In the genomic region with DNA sequence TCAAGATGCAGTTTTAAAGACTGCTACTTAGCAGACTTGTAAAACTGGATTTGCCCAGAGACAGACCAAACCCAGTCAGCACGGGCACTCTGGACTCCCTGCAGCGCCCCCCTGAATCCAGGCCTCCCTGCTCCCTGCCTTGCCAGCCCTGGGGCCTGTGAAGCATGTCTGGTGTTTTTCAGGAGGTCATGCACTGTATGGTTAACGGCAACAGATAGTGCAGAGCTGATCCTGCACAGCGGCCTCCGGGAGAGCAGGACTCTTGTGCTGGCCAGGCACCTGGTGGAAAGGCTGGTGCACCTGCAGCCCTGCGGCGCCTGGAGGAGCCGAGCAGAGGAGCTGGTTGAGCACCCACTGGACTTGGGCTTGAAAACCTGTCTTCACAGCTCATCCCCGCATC, we compare ENCODE assay signal across 14 cellular contexts. TPM values are rescaled to one million over a fixed set of nuclear protein-coding genes. Genes with fewer than 3 reads are reported as not detected.
DNase-seq lines count a peak whose midpoint lies in the region; ATAC-seq and TF ChIP-seq lines count a peak whose summit lies in the region.
"Had no signal": no experiment of that assay in that cellular context is flagged by ENCODE, and none has a peak within 500 bp of the region (broad histone marks: within the 10 kb centered on the region; RNA-seq: fewer than 3 reads in every experiment).

No MANE protein-coding gene starts in this region.

- H3K4me1 Mint-ChIP-seq in chondrocyte (ENCODE audit: low read depth), result no peaks in the 10 kb centered on the region
- H3K4me1 Mint-ChIP-seq in stimulated activated effector memory CD8-positive, alpha-beta T cell treated with anti-CD3 and anti-CD28 coated beads, Interleukin-12 subunit alpha, Interleukin-12 subunit beta, amount 100 ng/mL, for 72 hours, result peaks cover 21% of the 10 kb centered on the region

- H3K27ac ChIP-seq in SK-N-SH (ENCODE audit: low read depth in 2 of 2, low read length in 1 of 2) (no peak overlapping the region), OCI-LY3 (ENCODE audit: low read length) (peak overlapping the region; percentile 28; the same call in 1 of the 2 replicates)
- H3K27ac ChIP-seq: 22Rv1, right lobe of liver had no signal

- H3K27me3 ChIP-seq in SK-N-SH (ENCODE audit: insufficient read depth) (no peaks in the 10 kb centered on the region), OCI-LY3 (ENCODE audit: low read depth, low read length) (no peaks in the 10 kb centered on the region), MG63 (no peaks in the 10 kb centered on the region)
- H3K27me3 ChIP-seq: right lobe of liver had no signal

- no peak overlapping the region for H2AFZ ChIP-seq in SK-N-SH (ENCODE audit: low read depth)
- H2AFZ ChIP-seq in OCI-LY3 (ENCODE audit: low read depth, low read length), result no peak overlapping the region

- H3K36me3 ChIP-seq in SK-N-SH (replicated peaks in 1 of 2; ENCODE audit: control insufficient read depth in 1 of 2, insufficient read depth in 2 of 2, low read length in 1 of 2) (no peaks in the 10 kb centered on the region), OCI-LY3 (replicated peaks; ENCODE audit: low read depth, low read length) (no peaks in the 10 kb centered on the region), MG63 (no peaks in the 10 kb centered on the region)
- H3K36me3 ChIP-seq: right lobe of liver had no signal

- TF ChIP-seq EP300 in SK-N-SH (IDR thresholded peaks at IDR 0.05; ENCODE audit: borderline replicate concordance in 1 of 2, low read depth in 1 of 2, low read length in 1 of 2), result no peak

- DNase-seq in SK-N-SH (peak; percentile 52), chondrocyte (ENCODE audit: low spot score) (peak; percentile 77), MG63 (no peak)
- no peak for DNase-seq in stimulated activated effector memory CD8-positive, alpha-beta T cell treated with anti-CD3 and anti-CD28 coated beads, Interleukin-12 subunit alpha, Interleukin-12 subunit beta, amount 100 ng/mL, for 72 hours (ENCODE audit: low spot score in 2 of 2)
- DNase-seq: DMS 273 treated with DMSO at 0.1 percent for 48 hours, NCI-H1694, SHP77 had no signal

- no peaks in the 10 kb centered on the region for H4K20me1 ChIP-seq in SK-N-SH (ENCODE audit: insufficient read depth)
- H4K20me1 ChIP-seq in OCI-LY3 (ENCODE audit: insufficient read depth, low read length), result peaks cover 6% of the 10 kb centered on the region

- POLR2A ChIA-PET in SK-N-SH (lab: Yijun Ruan, JAX), result no interaction called here

- no peaks in the 10 kb centered on the region for H3K9me3 Mint-ChIP-seq in chondrocyte (ENCODE audit: low read depth)
- no peaks in the 10 kb centered on the region for H3K9me3 Mint-ChIP-seq in stimulated activated effector memory CD8-positive, alpha-beta T cell treated with anti-CD3 and anti-CD28 coated beads, Interleukin-12 subunit alpha, Interleukin-12 subunit beta, amount 100 ng/mL, for 72 hours
- H3K9me3 Mint-ChIP-seq: nephron had no signal

- ATAC-seq in SK-N-SH treated with all-trans-retinoic acid at 6 μM for 48 hours (no peak), HG03521 (IDR thresholded peaks at IDR 0.05; ENCODE audit: unreplicated experiment) (no peak), GM21737 (IDR thresholded peaks at IDR 0.05; ENCODE audit: unreplicated experiment) (no peak)
- no peak for ATAC-seq in stimulated activated effector memory CD8-positive, alpha-beta T cell treated with anti-CD3 and anti-CD28 coated beads, Interleukin-12 subunit alpha, Interleukin-12 subunit beta, amount 100 ng/mL, for 72 hours

- H3K4me2 ChIP-seq in SK-N-SH, result no peak overlapping the region
- peak overlapping the region; percentile 85 for H3K4me2 ChIP-seq in OCI-LY3 (ENCODE audit: low read length)

- no peak overlapping the region for H3K27ac Mint-ChIP-seq in chondrocyte (ENCODE audit: unreplicated experiment)
- H3K27ac Mint-ChIP-seq in stimulated activated effector memory CD8-positive, alpha-beta T cell treated with anti-CD3 and anti-CD28 coated beads, Interleukin-12 subunit alpha, Interleukin-12 subunit beta, amount 100 ng/mL, for 72 hours, result peak overlapping the region; percentile 80

- 96% methylated on average over 8 of the region's 9 CpGs for WGBS in SK-N-SH (ENCODE audit: low lambda C conversion rate)

- H3K27me3 Mint-ChIP-seq in chondrocyte (ENCODE audit: low read depth), result no peaks in the 10 kb centered on the region

- H3K9me3 ChIP-seq in SK-N-SH (no peaks in the 10 kb centered on the region), OCI-LY3 (ENCODE audit: insufficient read depth, low read length) (no peaks in the 10 kb centered on the region), MG63 (no peaks in the 10 kb centered on the region)
- H3K9me3 ChIP-seq: right lobe of liver had no signal

- TF ChIP-seq RAD21 in SK-N-SH (IDR thresholded peaks at IDR 0.05; ENCODE audit: low read length), result no peak

- CTCF ChIA-PET in SK-N-SH (lab: Yijun Ruan, JAX), result interaction anchor here (1.1 to 1.4 kb wide), 2 partner anchors 10 to 226 kb away, joined by 3 to 4 read pairs; no protein-coding TSS in a partner anchor

- H3K79me2 ChIP-seq in SK-N-SH (ENCODE audit: insufficient read depth) (peaks cover 4% of the 10 kb centered on the region; the same call in 1 of the 2 replicates), OCI-LY3 (ENCODE audit: low read length) (no peaks in the 10 kb centered on the region)

- H3K9ac ChIP-seq in SK-N-SH (no peak overlapping the region), OCI-LY3 (ENCODE audit: low read length) (no peak overlapping the region)

- H3K4me1 ChIP-seq in SK-N-SH (ENCODE audit: control insufficient read depth in 1 of 2, insufficient read depth in 2 of 2, low read depth in 1 of 2, low read length in 1 of 2) (peaks cover 0 to 11% of the 10 kb centered on the region in 2 experiments; a peak in 1 of 4 replicates), OCI-LY3 (ENCODE audit: low read length) (peaks cover 17% of the 10 kb centered on the region)
- H3K4me1 ChIP-seq: right lobe of liver had no signal

- TF ChIP-seq CTCF in SK-N-SH (IDR thresholded peaks at IDR 0.05), result no peak
- TF ChIP-seq CTCF in OCI-LY3 (IDR thresholded peaks at IDR 0.05; ENCODE audit: low read depth, low read length), result no peak
- TF ChIP-seq CTCF in chondrocyte (IDR thresholded peaks at IDR 0.05), result no peak

- H3K4me3 ChIP-seq in SK-N-SH (ENCODE audit: low read depth in 2 of 2, low read length in 1 of 2) (no peak overlapping the region), OCI-LY3 (ENCODE audit: low read length) (peak overlapping the region; percentile 67), MG63 (no peak overlapping the region)
- H3K4me3 ChIP-seq: right lobe of liver had no signal

- H3K9me2 ChIP-seq in SK-N-SH, result no peaks in the 10 kb centered on the region

- H3F3A ChIP-seq in SK-N-SH (replicated peaks; ENCODE audit: insufficient read depth), result no peaks in the 10 kb centered on the region

- no peak overlapping the region for H3K4me3 Mint-ChIP-seq in chondrocyte (ENCODE audit: unreplicated experiment)
- H3K4me3 Mint-ChIP-seq in stimulated activated effector memory CD8-positive, alpha-beta T cell treated with anti-CD3 and anti-CD28 coated beads, Interleukin-12 subunit alpha, Interleukin-12 subunit beta, amount 100 ng/mL, for 72 hours, result peak overlapping the region; percentile 62
- H3K4me3 Mint-ChIP-seq: nephron had no signal

- H3K36me3 Mint-ChIP-seq in chondrocyte (ENCODE audit: low read depth), result no peaks in the 10 kb centered on the region
- H3K36me3 Mint-ChIP-seq in stimulated activated effector memory CD8-positive, alpha-beta T cell treated with anti-CD3 and anti-CD28 coated beads, Interleukin-12 subunit alpha, Interleukin-12 subunit beta, amount 100 ng/mL, for 72 hours, result peaks cover 6% of the 10 kb centered on the region

TF ChIP-seq in SK-N-SH, 30 proteins besides CTCF, POLR2A, EP300 and RAD21:
- no peak for TF ChIP-seq CHD2 (IDR thresholded peaks at IDR 0.05; ENCODE audit: low read length, partially characterized antibody)
- no peak for TF ChIP-seq NFIC (IDR thresholded peaks at IDR 0.05; ENCODE audit: borderline replicate concordance)
- TF ChIP-seq, protein P1, sequence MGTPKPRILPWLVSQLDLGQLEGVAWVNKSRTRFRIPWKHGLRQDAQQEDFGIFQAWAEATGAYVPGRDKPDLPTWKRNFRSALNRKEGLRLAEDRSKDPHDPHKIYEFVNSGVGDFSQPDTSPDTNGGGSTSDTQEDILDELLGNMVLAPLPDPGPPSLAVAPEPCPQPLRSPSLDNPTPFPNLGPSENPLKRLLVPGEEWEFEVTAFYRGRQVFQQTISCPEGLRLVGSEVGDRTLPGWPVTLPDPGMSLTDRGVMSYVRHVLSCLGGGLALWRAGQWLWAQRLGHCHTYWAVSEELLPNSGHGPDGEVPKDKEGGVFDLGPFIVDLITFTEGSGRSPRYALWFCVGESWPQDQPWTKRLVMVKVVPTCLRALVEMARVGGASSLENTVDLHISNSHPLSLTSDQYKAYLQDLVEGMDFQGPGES (IDR thresholded peaks at IDR 0.05; ENCODE audit: low read depth, low read length), result no peak
- no peak for TF ChIP-seq ELF1 (IDR thresholded peaks at IDR 0.05)
- no peak for TF ChIP-seq SMC3 (IDR thresholded peaks at IDR 0.05; ENCODE audit: low read depth, low read length)
- TF ChIP-seq YY1 (IDR thresholded peaks at IDR 0.05; ENCODE audit: low read depth), result no peak

TF ChIP-seq in SK-N-SH treated with all-trans-retinoic acid at 6 μM for 48 hours, 23 proteins besides CTCF, POLR2A, EP300 and RAD21 (continues in another document):
- TF ChIP-seq ZFP30 (CRISPR knock-in tag; IDR thresholded peaks at IDR 0.05), result no peak
- TF ChIP-seq, protein P2, sequence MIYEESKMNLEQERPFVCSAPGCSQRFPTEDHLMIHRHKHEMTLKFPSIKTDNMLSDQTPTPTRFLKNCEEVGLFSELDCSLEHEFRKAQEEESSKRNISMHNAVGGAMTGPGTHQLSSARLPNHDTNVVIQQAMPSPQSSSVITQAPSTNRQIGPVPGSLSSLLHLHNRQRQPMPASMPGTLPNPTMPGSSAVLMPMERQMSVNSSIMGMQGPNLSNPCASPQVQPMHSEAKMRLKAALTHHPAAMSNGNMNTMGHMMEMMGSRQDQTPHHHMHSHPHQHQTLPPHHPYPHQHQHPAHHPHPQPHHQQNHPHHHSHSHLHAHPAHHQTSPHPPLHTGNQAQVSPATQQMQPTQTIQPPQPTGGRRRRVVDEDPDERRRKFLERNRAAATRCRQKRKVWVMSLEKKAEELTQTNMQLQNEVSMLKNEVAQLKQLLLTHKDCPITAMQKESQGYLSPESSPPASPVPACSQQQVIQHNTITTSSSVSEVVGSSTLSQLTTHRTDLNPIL (CRISPR knock-in tag; IDR thresholded peaks at IDR 0.05; ENCODE audit: low read depth), result no peak
- no peak for TF ChIP-seq GLIS3 (CRISPR knock-in tag; IDR thresholded peaks at IDR 0.05)
- TF ChIP-seq ZNF8 (CRISPR knock-in tag; IDR thresholded peaks at IDR 0.05), result no peak
- TF ChIP-seq ZNF70 (CRISPR knock-in tag; IDR thresholded peaks at IDR 0.05), result no peak
- TF ChIP-seq ESRRG (CRISPR knock-in tag; IDR thresholded peaks at IDR 0.05), result no peak
- TF ChIP-seq ARNTL (CRISPR knock-in tag; IDR thresholded peaks at IDR 0.05; ENCODE audit: borderline replicate concordance, low read depth), result no peak
- TF ChIP-seq TOX (CRISPR knock-in tag; IDR thresholded peaks at IDR 0.05; ENCODE audit: borderline replicate concordance), result no peak
- TF ChIP-seq ISL1 (CRISPR knock-in tag; IDR thresholded peaks at IDR 0.05), result no peak

RNA-seq across cellular contexts. Expression of a gene that starts 30.4 kb away (rescaled TPM):
- 3.9 and 5.5 TPM in 2 replicates for polyA plus RNA-seq in SK-N-SH (2012; rRNA removed)
- polyA plus RNA-seq in SK-N-SH (2012; cell fraction: cytosol; rRNA removed), result 3.1 and 3.9 TPM in 2 replicates
- polyA plus RNA-seq in SK-N-SH (2012; cell fraction: nucleus; rRNA removed), result 16.0 and 17.0 TPM in 2 replicates
- total RNA-seq in chondrocyte, result 16.4 to 27.0 TPM (median 22.3 TPM) in 3 replicates
- total RNA-seq in MG63 (2014; rRNA removed; shearing (Covaris generic); ENCODE audit: low replicate concordance), result 5.2 and 27.3 TPM in 2 replicates

Comparison
In these comparisons a context has a peak if more than half of its experiments do, and no peak if none do; other contexts are left out.
1. DNase-seq: peak in SK-N-SH (single experiment) and chondrocyte (single experiment); none in stimulated activated effector memory CD8-positive, alpha-beta T cell treated with anti-CD3 and anti-CD28 coated beads, Interleukin-12 subunit alpha, Interleukin-12 subunit beta, amount 100 ng/mL, for 72 hours (0 of 2) and MG63 (single experiment).